In the genomic region with DNA sequence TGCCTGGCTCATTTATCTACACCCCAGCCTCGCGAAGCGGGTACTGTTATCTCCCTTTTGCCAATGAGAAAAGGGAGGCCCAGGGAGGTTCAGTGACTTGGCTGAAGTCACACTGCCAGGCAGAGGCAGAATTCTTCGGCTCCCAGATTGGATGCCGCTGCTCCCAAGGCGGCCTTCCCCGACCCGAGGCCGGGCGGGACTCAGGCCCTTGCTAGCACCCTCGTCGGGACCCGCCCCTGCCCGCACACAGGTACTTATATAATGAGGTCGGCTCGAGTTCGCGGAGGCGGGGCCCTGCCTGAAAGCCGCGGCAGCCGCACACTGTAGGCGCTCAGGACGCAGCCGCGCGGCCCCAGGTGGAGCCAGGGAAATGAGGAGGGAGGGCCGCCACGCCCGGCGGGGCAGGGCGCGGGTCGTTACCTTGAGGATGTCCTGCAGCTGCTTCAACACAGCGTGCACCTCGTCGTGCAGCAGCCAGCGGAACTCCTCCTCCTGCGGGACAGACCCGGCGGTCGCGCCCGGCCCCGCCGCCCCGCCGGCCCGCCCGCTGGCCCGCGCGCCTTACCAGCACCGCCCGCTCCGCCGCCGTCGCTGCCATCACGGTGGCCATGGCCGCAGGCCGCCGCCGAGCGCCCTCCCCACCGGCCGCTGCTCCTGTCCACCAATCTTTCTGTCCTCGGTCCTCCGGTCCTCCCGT, we compare ENCODE assay signal across 8 cellular contexts. TPM values are rescaled to one million over a fixed set of nuclear protein-coding genes. Genes with fewer than 3 reads are reported as not detected.
DNase-seq lines count a peak whose midpoint lies in the region; ATAC-seq and TF ChIP-seq lines count a peak whose summit lies in the region.

Gene ROGDI, minus strand, starts transcription at position 672 of the 697 bp plus-strand sequence. Its CDS starts 62 bp downstream, at position 610.

- H3K27me3 ChIP-seq in BJ (ENCODE audit: control insufficient read depth, insufficient read depth, low read length) = no peaks in the 10 kb centered on the region

- H3K4me3 Mint-ChIP-seq in activated CD4-positive, alpha-beta memory T cell treated with anti-CD3 and anti-CD28 coated beads, Interleukin-2, amount 10 ng/mL, durations not matched to agents 7 days and 5 days = peak within 1 kb of the TSS; percentile 79

- peaks cover 9% of the 10 kb centered on the region for H3K36me3 ChIP-seq in BJ (ENCODE audit: control insufficient read depth, insufficient read depth, low read length)

- peak within 1 kb of the TSS; percentile 54 for H3K4me3 ChIP-seq in BJ (ENCODE audit: low read depth, low read length)

- POLR2A ChIA-PET in BJ (lab: Charles Lee) = interaction anchor here (0.5 kb wide), 1 partner anchor 68 kb away, joined by 5 read pairs; the partner anchor contains the start of genes ANKS3 and DNAAF8
- POLR2A ChIA-PET in activated CD4-positive, alpha-beta memory T cell treated with anti-CD3 and anti-CD28 coated beads, Interleukin-2, amount 10 ng/mL, durations not matched to agents 7 days and 5 days (lab: Charles Lee) = interaction anchor here (0.7 to 1.7 kb wide), 12 partner anchors 32 to 263 kb away, joined by 3 to 8 read pairs (median 4); partner anchors contain the start of genes ANKS3, CDIP1, DNAAF8 and GLYR1

- DNase-seq in BJ (ENCODE audit: low read depth) (no peak), GM19240 (ENCODE audit: insufficient read length, low spot score) (peak; percentile 60), NCI-H524 (lab: John Stamatoyannopoulos, UW) (peak; percentile 58 to 76), ecto neural progenitor cell (ENCODE audit: low spot score) (peak; percentile 88), lung microvascular endothelial cell (ENCODE audit: low read depth in 2 of 2) (peak; percentile 30 to 45)
- DNase-seq in activated CD4-positive, alpha-beta memory T cell treated with anti-CD3 and anti-CD28 coated beads, Interleukin-2, amount 10 ng/mL, durations not matched to agents 7 days and 5 days = peak; percentile 86
- peak; percentile 49 to 65 (median 56) for DNase-seq in stimulated activated CD4-positive, alpha-beta T cell treated with anti-CD3 and anti-CD28 coated beads, TNF-alpha, amount 100 ng/mL, for 4 hours (ENCODE audit: low read depth in 3 of 3)

- peak; percentile 41 for ATAC-seq in HG03442 (IDR thresholded peaks at IDR 0.05; ENCODE audit: unreplicated experiment)

- peaks cover 16% of the 10 kb centered on the region for H3K36me3 Mint-ChIP-seq in activated CD4-positive, alpha-beta memory T cell treated with anti-CD3 and anti-CD28 coated beads, Interleukin-2, amount 10 ng/mL, durations not matched to agents 7 days and 5 days (ENCODE audit: low read depth)

- H3K9me3 Mint-ChIP-seq in activated CD4-positive, alpha-beta memory T cell treated with anti-CD3 and anti-CD28 coated beads, Interleukin-2, amount 10 ng/mL, durations not matched to agents 7 days and 5 days = no peaks in the 10 kb centered on the region

- H3K27ac Mint-ChIP-seq in activated CD4-positive, alpha-beta memory T cell treated with anti-CD3 and anti-CD28 coated beads, Interleukin-2, amount 10 ng/mL, durations not matched to agents 7 days and 5 days = peak within 1 kb of the TSS; percentile 61

- CTCF ChIA-PET in BJ (lab: Yijun Ruan, JAX) = interaction anchor here (1.3 kb wide), 1 partner anchor 37 kb away, joined by 3 read pairs; no protein-coding TSS in a partner anchor
- CTCF ChIA-PET in activated CD4-positive, alpha-beta memory T cell treated with anti-CD3 and anti-CD28 coated beads, Interleukin-2, amount 10 ng/mL, durations not matched to agents 7 days and 5 days (lab: Charles Lee) = interaction anchor here (0.5 to 1.9 kb wide), 6 partner anchors 39 to 297 kb away, joined by 3 to 9 read pairs (median 4); partner anchors contain the start of genes ANKS3, DNAAF8 and MGRN1

- TF ChIP-seq CTCF in BJ (IDR thresholded peaks at IDR 0.05; ENCODE audit: insufficient read depth, low read depth, low read length) = no peak

- H3K4me1 Mint-ChIP-seq in activated CD4-positive, alpha-beta memory T cell treated with anti-CD3 and anti-CD28 coated beads, Interleukin-2, amount 10 ng/mL, durations not matched to agents 7 days and 5 days = peaks cover 23% of the 10 kb centered on the region

- H3K27me3 Mint-ChIP-seq in activated CD4-positive, alpha-beta memory T cell treated with anti-CD3 and anti-CD28 coated beads, Interleukin-2, amount 10 ng/mL, durations not matched to agents 7 days and 5 days = no peaks in the 10 kb centered on the region

RNA-seq across cellular contexts. Expression of gene ROGDI, which starts in this region (rescaled TPM):
- 15.8 and 31.9 TPM in 2 replicates for polyA plus RNA-seq in BJ (2011; rRNA removed)
- 6.8 and 15.8 TPM in 2 replicates for polyA minus RNA-seq in BJ (2011; rRNA and poly(A)+ RNA removed)
- 1 to 10 TPM; 5.9 to 6.9 TPM for total RNA-seq in activated CD4-positive, alpha-beta memory T cell treated with anti-CD3 and anti-CD28 coated beads, Interleukin-2, amount 10 ng/mL, durations not matched to agents 7 days and 5 days
- total RNA-seq in lung microvascular endothelial cell = 22.0 and 33.3 TPM in 2 replicates
